8 cellular contexts compared by ENCODE assay signal in the genomic region with DNA sequence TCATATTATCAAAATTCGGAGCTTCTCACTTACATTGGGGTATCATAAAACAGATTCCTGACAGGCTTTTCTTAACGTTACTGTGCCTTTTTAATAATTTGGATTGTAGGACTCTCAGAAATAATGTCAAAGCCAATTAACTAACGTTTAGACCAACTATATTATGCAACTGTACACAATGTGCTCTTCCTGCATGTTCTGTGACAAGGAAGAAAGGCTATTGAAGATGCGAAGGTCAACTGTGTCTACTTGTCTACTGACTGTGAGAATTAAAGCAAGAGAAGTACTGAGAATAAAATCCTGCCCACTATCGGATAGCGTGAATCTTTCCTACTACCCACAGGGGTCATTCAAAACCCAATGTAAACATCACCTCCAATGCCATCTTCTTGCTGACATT.
"Had no signal": no experiment of that assay in that cellular context is flagged by ENCODE, and none has a peak within 500 bp of the region (broad histone marks: within the 10 kb centered on the region; RNA-seq: fewer than 3 reads in every experiment).

No MANE protein-coding gene starts in this region.

- H3K4me3 ChIP-seq: GM23248, HAP-1, K562 had no signal

- DNase-seq: GM23248, GOT3, H7, KG1 had no signal

- H3K27ac ChIP-seq: GM23248 had no signal

- H3K9me3 ChIP-seq: HAP-1 had no signal

- H3K36me3 ChIP-seq: HAP-1 had no signal

- FAIRE-seq: HTR-8/SVneo, K562 had no signal

- H2AFZ ChIP-seq: GM23248 had no signal

- ATAC-seq: HCT116, K562 had no signal

- H3K9ac ChIP-seq: GM23248 had no signal

- H3K4me1 ChIP-seq: HAP-1 had no signal
